ENCODE assay signal across 16 cellular contexts in genomic region chr3:9729419-9729818, GRCh38. TPM values are rescaled to one million over a fixed set of nuclear protein-coding genes. Genes with fewer than 3 reads are reported as not detected.
DNase-seq lines count a peak whose midpoint lies in the region; ATAC-seq and TF ChIP-seq lines count a peak whose summit lies in the region.
"Had no signal": no experiment of that assay in that cellular context is flagged by ENCODE, and none has a peak within 500 bp of the region (broad histone marks: within the 10 kb centered on the region; RNA-seq: fewer than 3 reads in every experiment).

No MANE protein-coding gene starts in this region.

- peaks cover 48% of the 10 kb centered on the region for H3K4me1 Mint-ChIP-seq in activated naive CD8-positive, alpha-beta T cell (ENCODE audit: low read depth)
- H3K4me1 Mint-ChIP-seq in activated naive CD8-positive, alpha-beta T cell treated with anti-CD3 and anti-CD28 coated beads, Interleukin-2, amount 50 U/mL, for 24 hours = peaks cover 56% of the 10 kb centered on the region
- peaks cover 41 to 46% of the 10 kb centered on the region in 2 donors for H3K4me1 Mint-ChIP-seq in effector memory CD8-positive, alpha-beta T cell (ENCODE audit: low read depth in 2 of 2)
- H3K4me1 Mint-ChIP-seq in neural progenitor cell = peaks cover 21% of the 10 kb centered on the region

- DNase-seq in activated naive CD8-positive, alpha-beta T cell treated with anti-CD3 and anti-CD28 coated beads, Interleukin-2, amount 50 U/mL, for 24 hours = no peak
- no peak for DNase-seq in effector memory CD8-positive, alpha-beta T cell
- DNase-seq in neural progenitor cell (ENCODE audit: low spot score) (no peak), NCI-H187 (lab: John Stamatoyannopoulos, UW) (no peak)
- no peak for DNase-seq in central memory CD4-positive, alpha-beta T cell
- DNase-seq: 8988T; ACHN; BE2C; CD8-positive, alpha-beta T cell; COR-L47; DMS53; GF-D8 had no signal

- peaks cover 9% of the 10 kb centered on the region for H3F3A ChIP-seq in neural progenitor cell (ENCODE audit: low read depth)

- no peaks in the 10 kb centered on the region for H3K36me3 Mint-ChIP-seq in activated naive CD8-positive, alpha-beta T cell
- peaks cover 3% of the 10 kb centered on the region for H3K36me3 Mint-ChIP-seq in activated naive CD8-positive, alpha-beta T cell treated with anti-CD3 and anti-CD28 coated beads, Interleukin-2, amount 50 U/mL, for 24 hours (ENCODE audit: low read depth)
- peaks cover 21% of the 10 kb centered on the region for H3K36me3 Mint-ChIP-seq in effector memory CD8-positive, alpha-beta T cell (ENCODE audit: insufficient read depth)
- H3K36me3 Mint-ChIP-seq in neural progenitor cell = peaks cover 7% of the 10 kb centered on the region

- H3K27me3 Mint-ChIP-seq in activated naive CD8-positive, alpha-beta T cell = no peaks in the 10 kb centered on the region
- no peaks in the 10 kb centered on the region for H3K27me3 Mint-ChIP-seq in activated naive CD8-positive, alpha-beta T cell treated with anti-CD3 and anti-CD28 coated beads, Interleukin-2, amount 50 U/mL, for 24 hours
- peaks cover 0 to 3% of the 10 kb centered on the region in 2 donors for H3K27me3 Mint-ChIP-seq in effector memory CD8-positive, alpha-beta T cell
- peaks cover 3% of the 10 kb centered on the region for H3K27me3 Mint-ChIP-seq in neural progenitor cell (ENCODE audit: insufficient read depth, low read depth)

- peaks cover 7% of the 10 kb centered on the region for H3K4me1 ChIP-seq in neural progenitor cell
- H3K4me1 ChIP-seq: BE2C had no signal

- no peaks in the 10 kb centered on the region for H3K9me3 Mint-ChIP-seq in activated naive CD8-positive, alpha-beta T cell (ENCODE audit: low read depth)
- H3K9me3 Mint-ChIP-seq in activated naive CD8-positive, alpha-beta T cell treated with anti-CD3 and anti-CD28 coated beads, Interleukin-2, amount 50 U/mL, for 24 hours = no peaks in the 10 kb centered on the region
- no peaks in the 10 kb centered on the region for H3K9me3 Mint-ChIP-seq in effector memory CD8-positive, alpha-beta T cell
- no peaks in the 10 kb centered on the region for H3K9me3 Mint-ChIP-seq in neural progenitor cell
- H3K9me3 Mint-ChIP-seq: CD8-positive, alpha-beta T cell had no signal

- no peak for TF ChIP-seq CTCF in neural progenitor cell (IDR thresholded peaks at IDR 0.05)

- H3K36me3 ChIP-seq in neural progenitor cell = no peaks in the 10 kb centered on the region
- H3K36me3 ChIP-seq: BE2C had no signal

- no peak for ATAC-seq in activated naive CD8-positive, alpha-beta T cell treated with anti-CD3 and anti-CD28 coated beads, Interleukin-2, amount 50 U/mL, for 24 hours
- ATAC-seq in effector memory CD8-positive, alpha-beta T cell (replicated peaks) = no peak
- ATAC-seq in HG03520 (IDR thresholded peaks at IDR 0.05; ENCODE audit: unreplicated experiment) = no peak
- ATAC-seq: CD8-positive, alpha-beta T cell; HCT116 had no signal

- no peaks in the 10 kb centered on the region for H3K27me3 ChIP-seq in neural progenitor cell
- H3K27me3 ChIP-seq: BE2C had no signal

- H3K9ac ChIP-seq in neural progenitor cell = no peak overlapping the region

- H3K4me3 ChIP-seq in neural progenitor cell = no peak overlapping the region

- no peak overlapping the region for H2AFZ ChIP-seq in neural progenitor cell (replicated peaks)

- peaks cover 22% of the 10 kb centered on the region for H4K20me1 ChIP-seq in neural progenitor cell (ENCODE audit: low read depth)

- no peaks in the 10 kb centered on the region for H3K9me3 ChIP-seq in neural progenitor cell (ENCODE audit: low read depth)
- H3K9me3 ChIP-seq: BE2C had no signal

- peak overlapping the region; percentile 20 for H3K4me3 Mint-ChIP-seq in activated naive CD8-positive, alpha-beta T cell
- H3K4me3 Mint-ChIP-seq in activated naive CD8-positive, alpha-beta T cell treated with anti-CD3 and anti-CD28 coated beads, Interleukin-2, amount 50 U/mL, for 24 hours = no peak overlapping the region
- no peak overlapping the region for H3K4me3 Mint-ChIP-seq in effector memory CD8-positive, alpha-beta T cell
- H3K4me3 Mint-ChIP-seq in neural progenitor cell = no peak overlapping the region

- peaks cover 27% of the 10 kb centered on the region for H3K79me2 ChIP-seq in neural progenitor cell (ENCODE audit: low read depth)

- H3K27ac Mint-ChIP-seq in activated naive CD8-positive, alpha-beta T cell = no peak overlapping the region
- H3K27ac Mint-ChIP-seq in activated naive CD8-positive, alpha-beta T cell treated with anti-CD3 and anti-CD28 coated beads, Interleukin-2, amount 50 U/mL, for 24 hours = no peak overlapping the region
- peak overlapping the region; percentile 3 to 95 for H3K27ac Mint-ChIP-seq in effector memory CD8-positive, alpha-beta T cell
- peak overlapping the region; percentile 31 for H3K27ac Mint-ChIP-seq in neural progenitor cell
- H3K27ac Mint-ChIP-seq: CD8-positive, alpha-beta T cell had no signal

- H3K4me2 ChIP-seq in neural progenitor cell = no peak overlapping the region

- H3K27ac ChIP-seq in neural progenitor cell = no peak overlapping the region
- H3K27ac ChIP-seq: C4-2B had no signal

RNA-seq across cellular contexts. Expression of gene BRPF1, which starts 2.1 kb away (rescaled TPM):
- total RNA-seq in neural progenitor cell (ENCODE audit: low replicate concordance) = 12.1 and 17.5 TPM in 2 replicates

RNA-seq across cellular contexts. Expression of gene OGG1, which starts 20.3 kb away (rescaled TPM):
- total RNA-seq in neural progenitor cell (ENCODE audit: low replicate concordance) = 15.8 and 33.8 TPM in 2 replicates

RNA-seq across cellular contexts. Expression of gene CPNE9, which starts 25.8 kb away (rescaled TPM):
- total RNA-seq in neural progenitor cell (ENCODE audit: low replicate concordance) = 0.43 TPM in 1 of 2 replicates, not detected in the other

RNA-seq across cellular contexts. Expression of gene CAMK1, which starts 40.3 kb away (rescaled TPM):
- total RNA-seq in neural progenitor cell (ENCODE audit: low replicate concordance) = 24.9 and 32.4 TPM in 2 replicates
- total RNA-seq: CD8-positive, alpha-beta T cell had no signal

Comparison
In these comparisons a context has a peak if more than half of its experiments do, and no peak if none do; other contexts are left out.
1. H3K27ac Mint-ChIP-seq: peak in effector memory CD8-positive, alpha-beta T cell (2 of 2) and neural progenitor cell (single experiment); none in activated naive CD8-positive, alpha-beta T cell (single experiment) and activated naive CD8-positive, alpha-beta T cell treated with anti-CD3 and anti-CD28 coated beads, Interleukin-2, amount 50 U/mL, for 24 hours (single experiment).